ENCODE assay signal across 10 cellular contexts in genomic region chr22:42202669-42203068, GRCh38.
A peak's percentile ranks its signal among the peaks of the same experiment; 100 is the strongest.
DNase-seq lines count a peak whose midpoint lies in the region; ATAC-seq and TF ChIP-seq lines count a peak whose summit lies in the region.
"Had no signal": no experiment of that assay in that cellular context is flagged by ENCODE, and none has a peak within 500 bp of the region (broad histone marks: within the 10 kb centered on the region; RNA-seq: fewer than 3 reads in every experiment).

No MANE protein-coding gene starts in this region.

- no peaks in the 10 kb centered on the region for H3K9me3 ChIP-seq in CD4-positive, alpha-beta T cell (ENCODE audit: control insufficient read depth, low read length)
- no peaks in the 10 kb centered on the region for H3K9me3 ChIP-seq in right cardiac atrium (ENCODE audit: control insufficient read depth, low read length)
- H3K9me3 ChIP-seq: right lobe of liver had no signal

- no peaks in the 10 kb centered on the region for H3K9me3 Mint-ChIP-seq in CD4-positive, alpha-beta T cell
- H3K9me3 Mint-ChIP-seq in activated naive CD8-positive, alpha-beta T cell treated with anti-CD3 and anti-CD28 coated beads, Interleukin-2, amount 50 U/mL, for 24 hours: no peaks in the 10 kb centered on the region

- ATAC-seq in CD4-positive, alpha-beta T cell (ENCODE audit: poor library complexity): peak; percentile 71
- peak; percentile 91 for ATAC-seq in activated naive CD8-positive, alpha-beta T cell treated with anti-CD3 and anti-CD28 coated beads, Interleukin-2, amount 50 U/mL, for 24 hours
- ATAC-seq in GM21717 (IDR thresholded peaks at IDR 0.05; ENCODE audit: unreplicated experiment) (no peak), GM19023 (IDR thresholded peaks at IDR 0.05; ENCODE audit: unreplicated experiment) (no peak), right cardiac atrium (no peak)
- ATAC-seq: right lobe of liver had no signal

- POLR2A ChIA-PET in CD4-positive, alpha-beta T cell (lab: Charles Lee): interaction anchor here (0.9 kb wide), 1 partner anchor 241 kb away, joined by 4 read pairs; no protein-coding TSS in a partner anchor

- peak overlapping the region; percentile 65 for H3K27ac Mint-ChIP-seq in CD4-positive, alpha-beta T cell
- no peak overlapping the region for H3K27ac Mint-ChIP-seq in activated naive CD8-positive, alpha-beta T cell treated with anti-CD3 and anti-CD28 coated beads, Interleukin-2, amount 50 U/mL, for 24 hours

- no peak for TF ChIP-seq CTCF in CD4-positive, alpha-beta T cell (IDR thresholded peaks at IDR 0.05)

- no peaks in the 10 kb centered on the region for H3K27me3 Mint-ChIP-seq in CD4-positive, alpha-beta T cell
- no peaks in the 10 kb centered on the region for H3K27me3 Mint-ChIP-seq in activated naive CD8-positive, alpha-beta T cell treated with anti-CD3 and anti-CD28 coated beads, Interleukin-2, amount 50 U/mL, for 24 hours

- peaks cover 79% of the 10 kb centered on the region for H3K4me1 Mint-ChIP-seq in CD4-positive, alpha-beta T cell (ENCODE audit: low read depth)
- peaks cover 47% of the 10 kb centered on the region for H3K4me1 Mint-ChIP-seq in activated naive CD8-positive, alpha-beta T cell treated with anti-CD3 and anti-CD28 coated beads, Interleukin-2, amount 50 U/mL, for 24 hours

- peaks cover 66% of the 10 kb centered on the region for H3K36me3 Mint-ChIP-seq in CD4-positive, alpha-beta T cell (ENCODE audit: low read depth)
- H3K36me3 Mint-ChIP-seq in activated naive CD8-positive, alpha-beta T cell treated with anti-CD3 and anti-CD28 coated beads, Interleukin-2, amount 50 U/mL, for 24 hours (ENCODE audit: low read depth): peaks cover 41% of the 10 kb centered on the region

- H3K4me3 ChIP-seq in right cardiac atrium (ENCODE audit: low read length): no peak overlapping the region
- H3K4me3 ChIP-seq: BLaER1 treated with 17β-estradiol and CSF1 and Interleukin-3, amounts not matched to agents 10 nM and 100 nM; right lobe of liver had no signal

- H3K4me1 ChIP-seq in right cardiac atrium (ENCODE audit: control insufficient read depth, insufficient read depth, low read length): no peaks in the 10 kb centered on the region
- H3K4me1 ChIP-seq: right lobe of liver had no signal

- CTCF ChIA-PET in CD4-positive, alpha-beta T cell (lab: Charles Lee): interaction anchor here (1.2 kb wide), 2 partner anchors 18 to 22 kb away, joined by 4 to 6 read pairs; no protein-coding TSS in a partner anchor

- peak; percentile 25 to 54 (median 44) for DNase-seq in CD4-positive, alpha-beta T cell
- peak; percentile 31 to 35 for DNase-seq in activated CD4-positive, alpha-beta T cell treated with anti-CD3 and anti-CD28 coated beads for 24 hours (ENCODE audit: low read depth in 2 of 2)
- DNase-seq in activated naive CD8-positive, alpha-beta T cell treated with anti-CD3 and anti-CD28 coated beads, Interleukin-2, amount 50 U/mL, for 24 hours: peak; percentile 41
- peak; percentile 46 for DNase-seq in stimulated activated CD4-positive, alpha-beta T cell treated with anti-CD3 and anti-CD28 coated beads, Interleukin-12 subunit alpha, Interleukin-12 subunit beta, amount 100 ng/mL, for 4 hours
- DNase-seq in ureter (ENCODE audit: low spot score): no peak
- DNase-seq in right cardiac atrium: no peak
- DNase-seq: right lobe of liver had no signal

- no peaks in the 10 kb centered on the region for H3K27me3 ChIP-seq in CD4-positive, alpha-beta T cell (ENCODE audit: control insufficient read depth, insufficient read depth, low read length)
- no peaks in the 10 kb centered on the region for H3K27me3 ChIP-seq in right cardiac atrium (ENCODE audit: control insufficient read depth, insufficient read depth)
- H3K27me3 ChIP-seq: BLaER1 treated with 17β-estradiol and CSF1 and Interleukin-3, amounts not matched to agents 10 nM and 100 nM; right lobe of liver had no signal

- 91% methylated on average over 6 of the region's 6 CpGs for WGBS in right cardiac atrium

- H3K27ac ChIP-seq in CD4-positive, alpha-beta T cell (ENCODE audit: low read depth, low read length): no peak overlapping the region
- H3K27ac ChIP-seq in right cardiac atrium (ENCODE audit: low read length): no peak overlapping the region
- H3K27ac ChIP-seq: BLaER1 treated with 17β-estradiol and CSF1 and Interleukin-3, amounts not matched to agents 10 nM and 100 nM; right lobe of liver had no signal

- intact Hi-C loops in CD4-positive, alpha-beta T cell (cut with DNase I, micrococcal nuclease): loop anchor here in 1 of 2 experiments (1.0 to 10.0 kb wide), 2 partner anchors 8 to 52 kb away; no protein-coding TSS in a partner anchor
- intact Hi-C loops in right cardiac atrium (cut with DNase I): no loop called here

- peak overlapping the region; percentile 68 for H3K4me3 Mint-ChIP-seq in CD4-positive, alpha-beta T cell
- H3K4me3 Mint-ChIP-seq in activated naive CD8-positive, alpha-beta T cell treated with anti-CD3 and anti-CD28 coated beads, Interleukin-2, amount 50 U/mL, for 24 hours: peak overlapping the region; percentile 40

Comparison
In these comparisons a context has a peak if more than half of its experiments do, and no peak if none do; other contexts are left out.
1. ATAC-seq: peak in CD4-positive, alpha-beta T cell (single experiment) and activated naive CD8-positive, alpha-beta T cell treated with anti-CD3 and anti-CD28 coated beads, Interleukin-2, amount 50 U/mL, for 24 hours (single experiment); none in GM21717 (single experiment), GM19023 (single experiment) and right cardiac atrium (0 of 2).
2. DNase-seq: peak in CD4-positive, alpha-beta T cell (10 of 10), activated CD4-positive, alpha-beta T cell treated with anti-CD3 and anti-CD28 coated beads for 24 hours (2 of 2), activated naive CD8-positive, alpha-beta T cell treated with anti-CD3 and anti-CD28 coated beads, Interleukin-2, amount 50 U/mL, for 24 hours (single experiment) and stimulated activated CD4-positive, alpha-beta T cell treated with anti-CD3 and anti-CD28 coated beads, Interleukin-12 subunit alpha, Interleukin-12 subunit beta, amount 100 ng/mL, for 4 hours (single experiment); none in ureter (single experiment) and right cardiac atrium (0 of 3).